Comparison of ENCODE assay signal across 13 cellular contexts in the genomic region with DNA sequence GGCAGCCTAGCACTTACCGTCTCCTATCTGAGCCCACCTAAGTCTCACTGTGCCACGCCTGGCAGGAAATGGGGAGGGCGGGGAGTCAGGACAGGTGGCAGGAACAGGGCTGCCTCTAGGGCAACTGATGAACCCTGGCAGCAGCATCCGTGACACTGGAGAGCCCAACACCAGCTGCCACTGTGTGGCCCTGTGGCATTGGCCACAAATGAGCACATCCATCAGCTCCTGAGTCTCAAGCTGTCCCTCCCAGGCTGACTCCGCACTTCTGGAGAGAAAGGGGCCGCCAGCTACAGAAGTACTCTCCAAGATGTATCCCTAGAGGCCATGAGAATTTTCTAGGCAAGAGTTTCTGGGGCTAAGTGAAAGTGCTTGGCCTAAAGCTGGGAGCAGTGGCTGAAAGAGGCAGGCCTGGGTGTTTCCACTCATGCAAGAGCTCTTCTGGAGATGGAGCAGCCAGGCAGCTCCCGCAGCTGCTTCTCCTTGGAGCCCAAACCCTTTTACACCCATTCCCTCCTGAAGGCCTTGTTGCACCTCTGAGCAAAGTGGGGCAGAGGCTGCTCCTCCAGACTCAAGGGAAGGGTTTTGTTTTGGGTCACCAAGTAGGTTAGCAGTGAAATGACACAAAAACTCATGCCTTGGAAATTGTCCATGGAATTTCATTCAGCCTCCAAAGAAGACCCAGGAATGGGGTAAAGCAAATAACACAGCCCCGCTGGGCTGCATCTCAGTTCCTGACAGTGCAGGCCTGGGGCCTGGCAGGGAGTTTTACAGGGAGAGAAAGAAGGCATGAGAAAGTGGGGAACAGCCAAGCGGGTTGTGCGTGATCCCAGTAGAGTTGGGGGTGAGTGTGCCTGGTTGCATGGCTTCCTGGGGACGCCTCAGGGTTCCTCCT. TPM values are rescaled to one million over a fixed set of nuclear protein-coding genes. Genes with fewer than 3 reads are reported as not detected.
DNase-seq lines count a peak whose midpoint lies in the region; ATAC-seq, FAIRE-seq and TF ChIP-seq lines count a peak whose summit lies in the region.
"Had no signal": no experiment of that assay in that cellular context is flagged by ENCODE, and none has a peak within 500 bp of the region (broad histone marks: within the 10 kb centered on the region; RNA-seq: fewer than 3 reads in every experiment).

No MANE protein-coding gene starts in this region.

- peak overlapping the region; percentile 77 for H2BK15ac ChIP-seq in neuronal stem cell (ENCODE audit: low read length)

- CTCF ChIA-PET in HepG2 (lab: Yijun Ruan, JAX; ENCODE audit: low intra/inter-chr PET ratio, low total read pairs) = no interaction called here

- peaks cover 41 to 92% (median 83%) of the 10 kb centered on the region in 4 donors for H3K4me1 ChIP-seq in liver (ENCODE audit: control insufficient read depth in 4 of 4, insufficient read depth in 4 of 4, low read length in 3 of 4)
- peaks cover 26% of the 10 kb centered on the region for H3K4me1 ChIP-seq in HepG2 (ENCODE audit: insufficient read depth, low read length)
- H3K4me1 ChIP-seq in neuronal stem cell (ENCODE audit: control insufficient read depth in 2 of 2, insufficient read depth in 1 of 2, low read depth in 1 of 2, low read length in 2 of 2) = peaks cover 0 to 13% of the 10 kb centered on the region in 2 donors

- H3K27me3 ChIP-seq in liver (ENCODE audit: control insufficient read depth in 4 of 4, insufficient read depth in 4 of 4, low read length in 3 of 4) = no peaks in the 10 kb centered on the region
- H3K27me3 ChIP-seq in HepG2 (ENCODE audit: control insufficient read depth in 1 of 2, insufficient read depth in 2 of 2, low read length in 2 of 2) = no peaks in the 10 kb centered on the region
- H3K27me3 ChIP-seq in neuronal stem cell (ENCODE audit: control insufficient read depth in 3 of 3, insufficient read depth in 3 of 3, low read depth in 1 of 3, low read length in 3 of 3) = no peaks in the 10 kb centered on the region
- H3K27me3 ChIP-seq: esophagus squamous epithelium had no signal

- peaks cover 3% of the 10 kb centered on the region for H3K79me1 ChIP-seq in neuronal stem cell (ENCODE audit: low read depth, low read length)

- H3K4ac ChIP-seq in neuronal stem cell (ENCODE audit: low read length) = no peak overlapping the region

- TF ChIP-seq CTCF in liver (IDR thresholded peaks at IDR 0.05; ENCODE audit: low read depth, low read length, missing input control) = no peak
- no peak for TF ChIP-seq CTCF in HepG2 (CRISPR knock-in tag; IDR thresholded peaks at IDR 0.05)

- H2BK12ac ChIP-seq in neuronal stem cell (ENCODE audit: low read length) = peak overlapping the region; percentile 82

- no peak for ATAC-seq in HepG2
- no peak for ATAC-seq in esophagus mucosa
- no peak for ATAC-seq in GM18858 (IDR thresholded peaks at IDR 0.05; ENCODE audit: unreplicated experiment)
- ATAC-seq: activated CD8-positive, alpha-beta T cell treated with anti-CD3 and anti-CD28 coated beads for 36 hours had no signal

- no peak for TF ChIP-seq EP300 in HepG2 (IDR thresholded peaks at IDR 0.05; ENCODE audit: low read depth in 2 of 2, low read length in 2 of 2)
- TF ChIP-seq EP300 in HepG2 (CRISPR knock-in tag; IDR thresholded peaks at IDR 0.05; ENCODE audit: borderline replicate concordance) = no peak

- intact Hi-C loops in HepG2 (cut with micrococcal nuclease; ENCODE audit: unreplicated experiment) (no loop called here), head of caudate nucleus (cut with DNase I) (loop anchor here (5.0 kb wide), 1 partner anchor 68 kb away; the partner anchor contains the start of gene RASD1)

- H3K9ac ChIP-seq in liver (ENCODE audit: low read depth in 1 of 2, low read length in 2 of 2) = no peak overlapping the region
- no peak overlapping the region for H3K9ac ChIP-seq in HepG2 (ENCODE audit: insufficient read depth, low read depth, low read length)
- no peak overlapping the region for H3K9ac ChIP-seq in neuronal stem cell (ENCODE audit: low read depth, low read length, poor library complexity)

- peak overlapping the region; percentile 85 to 96 for H3K27ac ChIP-seq in liver (ENCODE audit: low read depth in 1 of 2, low read length in 2 of 2)
- no peak overlapping the region for H3K27ac ChIP-seq in HepG2 (ENCODE audit: extremely low read length, insufficient read depth, low read length)
- H3K27ac ChIP-seq in neuronal stem cell (replicated peaks; ENCODE audit: low read length) = peak overlapping the region; percentile 7
- H3K27ac ChIP-seq: PC-9 had no signal

- peak overlapping the region; percentile 89 for H3K14ac ChIP-seq in neuronal stem cell (ENCODE audit: low read length)

- in situ Hi-C loops in HepG2 (cut with HindIII; ENCODE audit: extremely low pct_ligation_motif_present, low pct_unique_long_range_greater_than_20kb) = loop anchor here (5.0 kb wide), 2 partner anchors 58 to 208 kb away; no protein-coding TSS in a partner anchor

- H3K4me2 ChIP-seq in HepG2 (ENCODE audit: low read depth, low read length) = no peak overlapping the region
- no peak overlapping the region for H3K4me2 ChIP-seq in neuronal stem cell (ENCODE audit: insufficient read depth, low read length, poor library complexity, severe bottlenecking)
- H3K4me2 ChIP-seq: PC-9 had no signal

- no peak overlapping the region for H3K4me3 ChIP-seq in liver (ENCODE audit: low read depth in 1 of 3, low read length in 3 of 3)
- H3K4me3 ChIP-seq in HepG2 (replicated peaks in 1 of 3; ENCODE audit: insufficient read depth in 1 of 3, low read depth in 2 of 3, low read length in 3 of 3) = no peak overlapping the region
- no peak overlapping the region for H3K4me3 ChIP-seq in neuronal stem cell (ENCODE audit: low read length in 2 of 2)
- H3K4me3 ChIP-seq: esophagus squamous epithelium, PC-9 had no signal

- H2BK120ac ChIP-seq in neuronal stem cell (ENCODE audit: low read depth, low read length) = peak overlapping the region; percentile 22

- TF ChIP-seq POLR2A in HepG2 (IDR thresholded peaks at IDR 0.05; ENCODE audit: insufficient read depth in 1 of 2, low read depth in 2 of 2, low read length in 2 of 2) = no peak

- H2AK5ac ChIP-seq in neuronal stem cell (ENCODE audit: low read depth, low read length) = peak overlapping the region; percentile 94

- H3K9me3 ChIP-seq in liver (ENCODE audit: control insufficient read depth in 4 of 4, low read length in 3 of 4) = no peaks in the 10 kb centered on the region
- no peaks in the 10 kb centered on the region for H3K9me3 ChIP-seq in HepG2 (ENCODE audit: low read length)
- no peaks in the 10 kb centered on the region for H3K9me3 ChIP-seq in neuronal stem cell (replicated peaks in 1 of 2; ENCODE audit: control insufficient read depth in 2 of 2, insufficient read depth in 1 of 2, low read depth in 1 of 2, low read length in 2 of 2)
- H3K9me3 ChIP-seq: esophagus squamous epithelium had no signal

- 86% methylated on average over 11 of the region's 11 CpGs for WGBS in liver
- 98% methylated on average over 8 of the region's 11 CpGs for WGBS in HepG2 (ENCODE audit: low lambda C conversion rate)
- no CpG with 5 or more reads among the region's 11 CpGs for WGBS in neuronal stem cell (ENCODE audit: extremely low coverage in 2 of 2, insufficient read length in 2 of 2, insufficient replicate concordance in 1 of 2), 2 donors

- POLR2A ChIA-PET in HepG2 (lab: Yijun Ruan, JAX) = interaction anchor here (8.9 kb wide), 1 partner anchor 70 kb away, joined by 114 read pairs; the partner anchor contains the start of gene RASD1

- BruUV-seq in HepG2 (replicated peaks; lab: Mats Ljungman, UMichigan) = no TSS peak

- FAIRE-seq in HepG2 (lab: Jason Lieb, UNC) = no peak

- TF ChIP-seq RAD21 in liver (IDR thresholded peaks at IDR 0.05) = no peak
- no peak for TF ChIP-seq RAD21 in HepG2 (CRISPR knock-in tag; IDR thresholded peaks at IDR 0.05)

- H2BK5ac ChIP-seq in neuronal stem cell (ENCODE audit: low read length) = peak overlapping the region; percentile 68

- peak overlapping the region; percentile 19 for H4K91ac ChIP-seq in neuronal stem cell (ENCODE audit: low read depth, low read length, poor library complexity)

- 0 out of 2 replicates have a peak, but pooled peaks cover 5% of the 10 kb centered on the region for H4K20me1 ChIP-seq in HepG2 (ENCODE audit: insufficient read depth, low read length)

- H2AFZ ChIP-seq in HepG2 (ENCODE audit: low read length) = no peak overlapping the region
- H2AFZ ChIP-seq in neuronal stem cell (ENCODE audit: low read length) = no peak overlapping the region
- H2AFZ ChIP-seq: PC-9 had no signal

- H3K36me3 ChIP-seq in liver (ENCODE audit: control insufficient read depth in 4 of 4, insufficient read depth in 3 of 4, low read depth in 1 of 4, low read length in 3 of 4) = no peaks in the 10 kb centered on the region
- H3K36me3 ChIP-seq in HepG2 (replicated peaks in 1 of 2; ENCODE audit: control insufficient read depth in 1 of 2, insufficient read depth in 2 of 2, low read length in 2 of 2) = no peaks in the 10 kb centered on the region
- H3K36me3 ChIP-seq in neuronal stem cell (replicated peaks in 1 of 2; ENCODE audit: control insufficient read depth in 2 of 2, insufficient read depth in 2 of 2, low read length in 2 of 2) = no peaks in the 10 kb centered on the region
- H3K36me3 ChIP-seq: esophagus squamous epithelium had no signal

- peak overlapping the region; percentile 13 for H3K23ac ChIP-seq in neuronal stem cell (ENCODE audit: low read depth, low read length, poor library complexity)

- H3K18ac ChIP-seq in neuronal stem cell (ENCODE audit: low read length) = peak overlapping the region; percentile 97

- DNase-seq in HepG2 (ENCODE audit: low spot score) (no peak), fibroblast of the conjunctiva (ENCODE audit: low read depth) (peak; percentile 59), neuronal stem cell (ENCODE audit: low spot score) (no peak), head of caudate nucleus (no peak)
- DNase-seq in stimulated activated CD4-positive, alpha-beta T cell treated with anti-CD3 and anti-CD28 coated beads, Interleukin-2, amount 100 ng/mL, for 48 hours = no peak
- DNase-seq: activated CD8-positive, alpha-beta T cell treated with anti-CD3 and anti-CD28 coated beads for 36 hours; amniotic stem cell; esophagus squamous epithelium; NCI-H1436 treated with DMSO at 0.1 percent for 48 hours; PC-9 had no signal

- no peaks in the 10 kb centered on the region for H3K79me2 ChIP-seq in HepG2 (ENCODE audit: insufficient read depth, low read length)

- H4K8ac ChIP-seq in neuronal stem cell (ENCODE audit: low read depth, low read length) = no peak overlapping the region

RNA-seq across cellular contexts. Expression of gene PEMT, which starts 25.8 kb away (rescaled TPM):
- total RNA-seq in liver (100 to 1,000 TPM in 1 of 2 donors, 10 to 100 TPM in 1; 64.6 to 180 TPM), HepG2 (2016; rRNA removed; fragmentation: Illumina TruSeq; extraction: Trizol) (16.4 and 31.7 TPM in 2 replicates), esophagus mucosa (29.5 TPM)
- polyA plus RNA-seq in liver (100 to 1,000 TPM; 189 to 211 TPM), HepG2 (2011; rRNA removed) (43.6 and 61.4 TPM in 2 replicates)
- 38.2 and 45.8 TPM in 2 replicates for total RNA-seq in HepG2 (2016; cell fraction: cytosol; rRNA removed; fragmentation: Illumina TruSeq; extraction: Trizol; ENCODE audit: low read depth)
- 16.3 and 32.5 TPM in 2 replicates for total RNA-seq in HepG2 (2016; cell fraction: insoluble cytoplasmic fraction; rRNA removed; fragmentation: Illumina TruSeq; extraction: Trizol)
- total RNA-seq in HepG2 (2016; cell fraction: membrane; rRNA removed; fragmentation: Illumina TruSeq; extraction: Trizol) = 31.0 and 42.8 TPM in 2 replicates
- 15.8 and 21.7 TPM in 2 replicates for total RNA-seq in HepG2 (2016; cell fraction: nucleus; rRNA removed; fragmentation: Illumina TruSeq; extraction: Trizol)
- polyA plus RNA-seq in HepG2 (2011; cell fraction: cytosol; rRNA removed) = 54.3 and 73.8 TPM in 2 replicates
- polyA plus RNA-seq in HepG2 (2011; cell fraction: nucleus; rRNA removed) = 36.9 and 41.0 TPM in 2 replicates
- polyA plus RNA-seq in HepG2 (2012) = 38.0 and 42.3 TPM in 2 replicates
- 46.1 and 58.0 TPM in 2 replicates for polyA plus RNA-seq in HepG2 (2016; cell fraction: cytosol; fragmentation: Illumina TruSeq; extraction: Trizol; ENCODE audit: low read depth)
- 24.1 and 25.5 TPM in 2 replicates for polyA plus RNA-seq in HepG2 (2016; cell fraction: insoluble cytoplasmic fraction; fragmentation: Illumina TruSeq; extraction: Trizol; ENCODE audit: low read depth)
- 38.1 and 45.2 TPM in 2 replicates for polyA plus RNA-seq in HepG2 (2016; cell fraction: membrane; fragmentation: Illumina TruSeq; extraction: Trizol; ENCODE audit: low read depth)
- polyA plus RNA-seq in HepG2 (2016; cell fraction: nucleus; fragmentation: Illumina TruSeq; extraction: Trizol; ENCODE audit: insufficient read depth, low read depth) = 39.8 and 40.0 TPM in 2 replicates
- polyA minus RNA-seq in HepG2 (2011; rRNA and poly(A)+ RNA removed; ENCODE audit: low replicate concordance) = 51.2 and 54.0 TPM in 2 replicates
- polyA minus RNA-seq in HepG2 (2011; cell fraction: cytosol; rRNA and poly(A)+ RNA removed) = 20.3 and 22.0 TPM in 2 replicates
- polyA minus RNA-seq in HepG2 (2011; cell fraction: nucleus; rRNA and poly(A)+ RNA removed) = 6.6 and 8.5 TPM in 2 replicates
- 42.5 TPM for polyA plus RNA-seq in neuronal stem cell (2013, experiment 1 of 2)
- polyA plus RNA-seq in neuronal stem cell (2013, experiment 2 of 2) = 39.1 TPM
